Comparison of ENCODE assay signal across 8 cellular contexts in the genomic region with DNA sequence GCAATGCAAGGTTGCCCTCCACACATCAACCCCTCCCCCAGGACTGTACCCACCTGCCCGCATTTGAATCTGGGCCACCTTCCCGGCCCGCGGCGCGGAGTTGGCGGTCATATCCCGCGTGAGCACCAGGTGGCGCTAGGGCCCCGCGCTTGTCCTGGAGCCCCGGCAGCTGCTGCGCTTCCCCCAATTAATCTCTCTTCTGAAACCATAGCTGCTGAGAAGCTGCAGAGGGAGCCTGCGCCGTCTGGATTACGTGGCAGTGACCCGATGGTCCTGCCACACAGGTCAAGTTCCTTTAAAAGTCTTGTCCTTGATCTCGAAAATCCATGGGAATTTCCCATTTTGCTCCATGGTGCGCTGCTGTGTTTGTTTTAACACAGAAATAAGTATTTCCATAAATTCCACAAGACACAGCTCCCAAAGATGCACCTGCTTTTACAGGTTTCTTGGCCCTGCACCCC. TPM values are rescaled to one million over a fixed set of nuclear protein-coding genes. Genes with fewer than 3 reads are reported as not detected.
A peak's percentile ranks its signal among the peaks of the same experiment; 100 is the strongest.
DNase-seq lines count a peak whose midpoint lies in the region; ATAC-seq and TF ChIP-seq lines count a peak whose summit lies in the region.

No MANE protein-coding gene starts in this region.

- no peaks in the 10 kb centered on the region for H3K36me3 ChIP-seq in Loucy (ENCODE audit: insufficient read depth, low read length)

- no peaks in the 10 kb centered on the region for H4K20me1 ChIP-seq in Loucy (ENCODE audit: insufficient read depth, low read length, poor library complexity, severe bottlenecking)

- intact Hi-C loops in activated T-helper 2 cell treated with anti-CD3 and anti-CD28 coated beads, Interferon-gamma antibody, Interleukin-2, Interleukin-4, amounts not matched to agents 10 μg/mL and 5 μg/mL and 100 μg/mL, durations not matched to agents 14 hours and 24 hours and 36 hours (cut with micrococcal nuclease): loop anchor here (1.0 to 2.0 kb wide), 3 partner anchors 77 to 195 kb away; partner anchors contain the start of gene IRF8

- no peak overlapping the region for H3K4me2 ChIP-seq in Loucy (ENCODE audit: low read depth, low read length, poor library complexity, severe bottlenecking)

- in situ Hi-C loops in Caki2 (cut with HindIII; ENCODE audit: low pct_unique_long_range_greater_than_20kb, low sequenced_read_pairs): no loop called here

- H3K27me3 ChIP-seq in Loucy (ENCODE audit: insufficient read depth, low read length, poor library complexity, severe bottlenecking): no peaks in the 10 kb centered on the region

- H3K36me3 Mint-ChIP-seq in activated T-helper 2 cell treated with anti-CD3 and anti-CD28 coated beads, Interferon-gamma antibody, Interleukin-2, Interleukin-4, amounts not matched to agents 10 μg/mL and 5 μg/mL and 100 μg/mL, durations not matched to agents 14 hours and 24 hours and 36 hours (ENCODE audit: low read depth): no peaks in the 10 kb centered on the region

- no peak overlapping the region for H2AFZ ChIP-seq in Loucy (ENCODE audit: low read length)

- H3K9ac ChIP-seq in Loucy (ENCODE audit: low read depth, low read length, poor library complexity, severe bottlenecking): no peak overlapping the region

- no peak overlapping the region for H3K27ac ChIP-seq in substantia nigra (ENCODE audit: low read depth, low read length, poor library complexity, severe bottlenecking)

- H3K27me3 Mint-ChIP-seq in activated T-helper 2 cell treated with anti-CD3 and anti-CD28 coated beads, Interferon-gamma antibody, Interleukin-2, Interleukin-4, amounts not matched to agents 10 μg/mL and 5 μg/mL and 100 μg/mL, durations not matched to agents 14 hours and 24 hours and 36 hours (ENCODE audit: low read depth): peaks cover 5% of the 10 kb centered on the region

- H3K4me1 Mint-ChIP-seq in activated T-helper 2 cell treated with anti-CD3 and anti-CD28 coated beads, Interferon-gamma antibody, Interleukin-2, Interleukin-4, amounts not matched to agents 10 μg/mL and 5 μg/mL and 100 μg/mL, durations not matched to agents 14 hours and 24 hours and 36 hours (ENCODE audit: low read depth): no peaks in the 10 kb centered on the region

- H3K4me3 ChIP-seq in Loucy (ENCODE audit: low read length, poor library complexity, severe bottlenecking): no peak overlapping the region
- no peak overlapping the region for H3K4me3 ChIP-seq in foreskin fibroblast (ENCODE audit: low read depth in 1 of 2, low read length in 2 of 2)

- H3F3A ChIP-seq in Loucy (ENCODE audit: low read depth): no peaks in the 10 kb centered on the region

- H3K79me2 ChIP-seq in Loucy (ENCODE audit: insufficient read depth, low read length): no peaks in the 10 kb centered on the region

- H3K9me3 ChIP-seq in Loucy (ENCODE audit: insufficient read depth, low read depth, low read length): no peaks in the 10 kb centered on the region

- H3K9me3 Mint-ChIP-seq in activated T-helper 2 cell treated with anti-CD3 and anti-CD28 coated beads, Interferon-gamma antibody, Interleukin-2, Interleukin-4, amounts not matched to agents 10 μg/mL and 5 μg/mL and 100 μg/mL, durations not matched to agents 14 hours and 24 hours and 36 hours: no peaks in the 10 kb centered on the region

- no peaks in the 10 kb centered on the region for H3K4me1 ChIP-seq in Loucy (ENCODE audit: insufficient read depth, low read length, poor library complexity, severe bottlenecking)

- H3K4me3 Mint-ChIP-seq in activated T-helper 2 cell treated with anti-CD3 and anti-CD28 coated beads, Interferon-gamma antibody, Interleukin-2, Interleukin-4, amounts not matched to agents 10 μg/mL and 5 μg/mL and 100 μg/mL, durations not matched to agents 14 hours and 24 hours and 36 hours (ENCODE audit: low read depth): no peak overlapping the region

- no peak overlapping the region for H3K27ac Mint-ChIP-seq in activated T-helper 2 cell treated with anti-CD3 and anti-CD28 coated beads, Interferon-gamma antibody, Interleukin-2, Interleukin-4, amounts not matched to agents 10 μg/mL and 5 μg/mL and 100 μg/mL, durations not matched to agents 14 hours and 24 hours and 36 hours

- TF ChIP-seq CTCF in Loucy (conservative IDR thresholded peaks at IDR 0.05; ENCODE audit: low read length) (peak; percentile 90), foreskin fibroblast (IDR thresholded peaks at IDR 0.05; ENCODE audit: low read depth, low read length) (peak; percentile 95)

- DNase-seq in Caki2 (ENCODE audit: low read depth) (peak; percentile 64), SHP77 (lab: John Stamatoyannopoulos, UW) (peak; percentile 72 to 82), foreskin fibroblast (peak; percentile 69 to 89), nucleus accumbens (lab: John Stamatoyannopoulos, UW) (peak in 50 of 56 donors; percentile 8 to 85 (median 52)), substantia nigra (lab: John Stamatoyannopoulos, UW) (peak in 42 of 49 donors; percentile 13 to 79 (median 60))
- peak; percentile 61 for DNase-seq in activated T-helper 2 cell treated with anti-CD3 and anti-CD28 coated beads, Interferon-gamma antibody, Interleukin-2, Interleukin-4, amounts not matched to agents 10 μg/mL and 5 μg/mL and 100 μg/mL, durations not matched to agents 14 hours and 24 hours and 36 hours (ENCODE audit: low spot score)

- ATAC-seq in GM21619 (IDR thresholded peaks at IDR 0.05; ENCODE audit: unreplicated experiment): peak; percentile 70

- H3K9me2 ChIP-seq in Loucy (replicated peaks; ENCODE audit: low read depth, low read length): no peaks in the 10 kb centered on the region

RNA-seq across cellular contexts. Expression of gene COX4I1, which starts 22.0 kb away (rescaled TPM):
- 914 and 925 TPM in 2 replicates for total RNA-seq in Caki2 (2014; rRNA removed; shearing (Covaris generic); ENCODE audit: low replicate concordance)
- total RNA-seq in activated T-helper 2 cell treated with anti-CD3 and anti-CD28 coated beads, Interferon-gamma antibody, Interleukin-2, Interleukin-4, amounts not matched to agents 10 μg/mL and 5 μg/mL and 100 μg/mL, durations not matched to agents 14 hours and 24 hours and 36 hours: 543 and 561 TPM in 2 replicates

RNA-seq across cellular contexts. Expression of gene EMC8, which starts 22.1 kb away (rescaled TPM):
- total RNA-seq in Caki2 (2014; rRNA removed; shearing (Covaris generic); ENCODE audit: low replicate concordance): 56.4 and 86.9 TPM in 2 replicates
- 36.1 and 40.2 TPM in 2 replicates for total RNA-seq in activated T-helper 2 cell treated with anti-CD3 and anti-CD28 coated beads, Interferon-gamma antibody, Interleukin-2, Interleukin-4, amounts not matched to agents 10 μg/mL and 5 μg/mL and 100 μg/mL, durations not matched to agents 14 hours and 24 hours and 36 hours
